Comparison of ENCODE assay signal across 30 cellular contexts in the genomic region with DNA sequence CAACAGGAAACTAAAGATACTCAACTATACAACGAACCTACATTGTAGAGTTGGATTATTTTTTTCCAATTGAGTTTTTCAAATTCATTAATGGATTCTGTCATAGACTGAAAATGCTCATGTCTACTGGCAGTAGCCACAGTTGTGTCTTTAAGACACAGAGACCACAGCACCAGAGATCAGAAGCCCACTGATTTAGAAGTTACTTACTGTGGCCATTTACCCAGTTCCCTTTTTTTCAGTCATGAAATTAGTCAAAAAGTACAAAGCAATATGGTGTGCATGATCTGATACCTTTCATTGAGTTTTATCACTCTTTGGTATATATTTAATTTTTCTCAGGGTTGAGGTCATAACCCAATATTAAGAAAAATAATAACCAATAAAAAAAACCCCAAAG.
"Had no signal": no experiment of that assay in that cellular context is flagged by ENCODE, and none has a peak within 500 bp of the region (broad histone marks: within the 10 kb centered on the region; RNA-seq: fewer than 3 reads in every experiment).

No MANE protein-coding gene starts in this region.

- H3K36me3 ChIP-seq: ascending aorta, cardiac muscle cell, WERI-Rb-1 had no signal

- DNase-seq: activated CD4-positive, alpha-beta memory T cell treated with anti-CD3 and anti-CD28 coated beads, Interleukin-2, amount 10 ng/mL, durations not matched to agents 7 days and 5 days; activated CD4-positive, alpha-beta T cell treated with anti-CD3 and anti-CD28 coated beads for 1 hour; activated CD4-positive, alpha-beta T cell treated with anti-CD3 and anti-CD28 coated beads for 36 hours; activated CD4-positive, alpha-beta T cell treated with anti-CD3 and anti-CD28 coated beads for 48 hours; activated CD4-positive, alpha-beta T cell treated with anti-CD3 and anti-CD28 coated beads, Interleukin-2, amount 10 ng/mL, durations not matched to agents 7 days and 5 days; activated CD4-positive, alpha-beta T cell treated with anti-CD3 and anti-CD28 coated beads, Interleukin-2, amount 50 U/mL, for 48 hours; activated CD4-positive, CD25-positive, alpha-beta regulatory T cell; activated CD8-positive, alpha-beta memory T cell treated with anti-CD3 and anti-CD28 coated beads, Interleukin-2, amount 50 U/mL, for 4 hours; activated effector memory CD4-positive, alpha-beta T cell treated with Interleukin-2 at 50 U/mL for 16 hours; activated gamma-delta T cell; activated naive CD4-positive, alpha-beta T cell treated with anti-CD3 and anti-CD28 coated beads, Interleukin-2, amount 10 ng/mL, durations not matched to agents 7 days and 5 days; activated naive CD4-positive, alpha-beta T cell treated with Interleukin-2 at 50 U/mL for 16 hours; activated naive CD8-positive, alpha-beta T cell treated with anti-CD3 and anti-CD28 coated beads, Interleukin-2, amount 10 ng/mL, durations not matched to agents 7 days and 5 days; activated naive CD8-positive, alpha-beta T cell treated with anti-CD3 and anti-CD28 coated beads, Interleukin-2, amount 50 U/mL, for 24 hours; activated T-cell treated with anti-CD3 and anti-CD28 coated beads for 4 hours; activated T-cell treated with anti-CD3 and anti-CD28 coated beads, Interleukin-2, amount 50 U/mL, for 1 hour; activated T-cell treated with anti-CD3 and anti-CD28 coated beads, Interleukin-2, amount 50 U/mL, for 4 hours; amygdala; anterior cingulate cortex; caudate nucleus; cerebellar nuclear complex; T-helper 1 cell; T-helper 2 cell; T-helper 9 cell; WERI-Rb-1 had no signal

- H3K4me1 ChIP-seq: ascending aorta had no signal

- FAIRE-seq: bronchial epithelial cell had no signal

- H3K4me3 ChIP-seq: ascending aorta, cardiac muscle cell had no signal

- H3K27ac ChIP-seq: ascending aorta, cardiac muscle cell, WERI-Rb-1 had no signal

- H3K27me3 ChIP-seq: ascending aorta, cardiac muscle cell had no signal

- ATAC-seq: activated CD4-positive, alpha-beta T cell treated with anti-CD3 and anti-CD28 coated beads for 36 hours; activated CD4-positive, CD25-positive, alpha-beta regulatory T cell treated with anti-CD3 and anti-CD28 coated beads, Interleukin-2, amount 50 U/mL, for 24 hours; activated naive CD8-positive, alpha-beta T cell treated with anti-CD3 and anti-CD28 coated beads, Interleukin-2, amount 50 U/mL, for 24 hours; activated T-cell treated with anti-CD3 and anti-CD28 coated beads, Interleukin-2, amount 50 U/mL, for 4 hours; WTC11 had no signal

- H3K9me3 ChIP-seq: ascending aorta had no signal
